In genomic region chr6:53300656-53301551, GRCh38 we compare ENCODE assay signal across 9 cellular contexts. TPM values are rescaled to one million over a fixed set of nuclear protein-coding genes. Genes with fewer than 3 reads are reported as not detected.
DNase-seq lines count a peak whose midpoint lies in the region; ATAC-seq and TF ChIP-seq lines count a peak whose summit lies in the region.
"Had no signal": no experiment of that assay in that cellular context is flagged by ENCODE, and none has a peak within 500 bp of the region (broad histone marks: within the 10 kb centered on the region; RNA-seq: fewer than 3 reads in every experiment).

No MANE protein-coding gene starts in this region.

- no peak for TF ChIP-seq CTCF in IMR-90 (conservative IDR thresholded peaks at IDR 0.05; ENCODE audit: low read depth, low read length)

- intact Hi-C loops in IMR-90 (cut with micrococcal nuclease) = no loop called here
- intact Hi-C loops in activated CD4-positive, alpha-beta memory T cell treated with anti-CD3 and anti-CD28 coated beads for 36 hours (cut with micrococcal nuclease) = loop anchor here (10.0 kb wide), 1 partner anchor 306 kb away; the partner anchor contains the start of gene GSTA4

- H2BK15ac ChIP-seq in IMR-90 (ENCODE audit: low read depth, low read length) = 0 out of 3 replicates have a peak overlapping the region, but pooled peaks have one; percentile 11

- peak overlapping the region; percentile 90 for H3K27ac Mint-ChIP-seq in activated CD4-positive, alpha-beta memory T cell treated with anti-CD3 and anti-CD28 coated beads for 36 hours

- H3K9me1 ChIP-seq in IMR-90 (ENCODE audit: insufficient read depth, low read length) = peaks cover 24% of the 10 kb centered on the region

- H3K27me3 ChIP-seq in IMR-90 (ENCODE audit: control insufficient read depth, insufficient read depth, low read length) = no peaks in the 10 kb centered on the region
- no peaks in the 10 kb centered on the region for H3K27me3 ChIP-seq in skeletal muscle satellite cell (ENCODE audit: control insufficient read depth, insufficient read depth, low read length)

- BruUV-seq in IMR-90 (replicated peaks; lab: Mats Ljungman, UMichigan) = no TSS peak

- POLR2A ChIA-PET in IMR-90 (lab: Charles Lee; ENCODE audit: unreplicated experiment) = no interaction called here
- POLR2A ChIA-PET in activated CD4-positive, alpha-beta memory T cell treated with anti-CD3 and anti-CD28 coated beads for 36 hours (lab: Charles Lee) = interaction anchor here (0.7 to 2.8 kb wide), 3 partner anchors 21 to 59 kb away, joined by 3 to 7 read pairs (median 4); no protein-coding TSS in a partner anchor

- no peaks in the 10 kb centered on the region for H3K9me3 Mint-ChIP-seq in activated CD4-positive, alpha-beta memory T cell treated with anti-CD3 and anti-CD28 coated beads for 36 hours

- H2AK5ac ChIP-seq in IMR-90 (ENCODE audit: low read depth, low read length) = peak overlapping the region; percentile 74; the same call in 1 of the 2 replicates

- no peak overlapping the region for H2AFZ ChIP-seq in IMR-90 (replicated peaks; ENCODE audit: low read length, poor library complexity)

- 76% methylated on average over 4 of the region's 9 CpGs; no CpG with 5 or more reads in 1 of the 2 experiments for WGBS in IMR-90 (ENCODE audit: extremely low coverage in 2 of 2, insufficient read length in 1 of 2), 2 experiments

- peaks cover 50 to 61% of the 10 kb centered on the region in 2 experiments for H3K79me1 ChIP-seq in IMR-90 (ENCODE audit: low read depth in 1 of 2, low read length in 2 of 2)

- peak overlapping the region; percentile 52 for H2BK120ac ChIP-seq in IMR-90 (ENCODE audit: low read depth, low read length)

- H3K4me3 ChIP-seq in IMR-90 (ENCODE audit: insufficient read depth, low read depth, low read length) (no peak overlapping the region), skeletal muscle satellite cell (ENCODE audit: low read length) (no peak overlapping the region)

- peak overlapping the region; percentile 76 for H2AK9ac ChIP-seq in IMR-90 (replicated peaks; ENCODE audit: low read depth, low read length, poor library complexity)

- peak overlapping the region; percentile 42; the same call in 1 of the 2 replicates for H4K91ac ChIP-seq in IMR-90 (ENCODE audit: insufficient read depth, low read depth, low read length)

- H3K14ac ChIP-seq in IMR-90 (replicated peaks; ENCODE audit: low read depth, low read length) = peak overlapping the region; percentile 55

- dilution Hi-C loops in IMR-90 (cut with HindIII; ENCODE audit: low sequenced_read_pairs, unreplicated experiment) = no loop called here

- in situ Hi-C loops in IMR-90 (cut with MboI; ENCODE audit: low sequenced_read_pairs) = no loop called here

- TF ChIP-seq RAD21 in IMR-90 (IDR thresholded peaks at IDR 0.05; ENCODE audit: low read length) = no peak

- H3K18ac ChIP-seq in IMR-90 (ENCODE audit: low read depth, low read length) = no peak overlapping the region

- H3K27ac ChIP-seq in IMR-90 (ENCODE audit: insufficient read depth, low read length) = no peak overlapping the region
- H3K27ac ChIP-seq: HL-60 had no signal

- H3K4me1 ChIP-seq in IMR-90 (ENCODE audit: control insufficient read depth, insufficient read depth, low read length) (peaks cover 2% of the 10 kb centered on the region), skeletal muscle satellite cell (ENCODE audit: control insufficient read depth, insufficient read depth, low read length) (peaks cover 36% of the 10 kb centered on the region)

- no peak overlapping the region for H4K8ac ChIP-seq in IMR-90 (ENCODE audit: low read depth in 2 of 2, low read length in 2 of 2)

- peaks cover 4% of the 10 kb centered on the region for H3K36me3 Mint-ChIP-seq in activated CD4-positive, alpha-beta memory T cell treated with anti-CD3 and anti-CD28 coated beads for 36 hours

- ATAC-seq in IMR-90 (ENCODE audit: low read depth) (no peak), HG03108 (IDR thresholded peaks at IDR 0.05; ENCODE audit: unreplicated experiment) (no peak)

- H3K56ac ChIP-seq in IMR-90 (ENCODE audit: extremely low read depth, insufficient read depth, low read length) = no peak overlapping the region

- TF ChIP-seq POLR2A in IMR-90 (IDR thresholded peaks at IDR 0.05; ENCODE audit: low read depth, low read length) = no peak

- H3K23ac ChIP-seq in IMR-90 (ENCODE audit: low read depth, low read length) = peak overlapping the region; percentile 65

- H3K9me3 ChIP-seq in IMR-90 (ENCODE audit: control insufficient read depth, insufficient read depth, low read length) (no peaks in the 10 kb centered on the region), skeletal muscle satellite cell (replicated peaks; ENCODE audit: low read length) (no peaks in the 10 kb centered on the region)

- H3K4me1 Mint-ChIP-seq in activated CD4-positive, alpha-beta memory T cell treated with anti-CD3 and anti-CD28 coated beads for 36 hours (ENCODE audit: low read depth) = peaks cover 82% of the 10 kb centered on the region

- H3K9ac ChIP-seq in IMR-90 (ENCODE audit: low read depth, low read length) (no peak overlapping the region), skeletal muscle satellite cell (ENCODE audit: low read depth, low read length) (no peak overlapping the region)

- H2BK5ac ChIP-seq in IMR-90 (ENCODE audit: low read depth, low read length, poor library complexity, severe bottlenecking) = no peak overlapping the region

- peak overlapping the region; percentile 9 for H2BK20ac ChIP-seq in IMR-90 (ENCODE audit: low read depth, low read length)

- no peak overlapping the region for H3K4me3 Mint-ChIP-seq in activated CD4-positive, alpha-beta memory T cell treated with anti-CD3 and anti-CD28 coated beads for 36 hours

- H3K4me2 ChIP-seq in IMR-90 (ENCODE audit: low read depth, low read length) (no peak overlapping the region), skeletal muscle satellite cell (ENCODE audit: low read length) (peak overlapping the region; percentile 46)

- peak overlapping the region; percentile 36 for H3K4ac ChIP-seq in IMR-90 (ENCODE audit: low read depth, low read length)

- H4K20me1 ChIP-seq in IMR-90 (ENCODE audit: insufficient read depth, low read length) = peaks cover 3% of the 10 kb centered on the region

- DNase-seq in IMR-90 = no peak
- peak; percentile 67 for DNase-seq in activated CD4-positive, alpha-beta memory T cell treated with anti-CD3 and anti-CD28 coated beads for 36 hours
- peak; percentile 84 for DNase-seq in globus pallidus (ENCODE audit: low spot score)
- DNase-seq in NCI-H748 (lab: John Stamatoyannopoulos, UW; ENCODE audit: unreplicated experiment) = no peak
- DNase-seq in COLO668 (lab: John Stamatoyannopoulos, UW; ENCODE audit: unreplicated experiment) = no peak
- DNase-seq in HT-29 (ENCODE audit: low spot score) = no peak

- no peaks in the 10 kb centered on the region for H3K27me3 Mint-ChIP-seq in activated CD4-positive, alpha-beta memory T cell treated with anti-CD3 and anti-CD28 coated beads for 36 hours

- no peak overlapping the region for H4K5ac ChIP-seq in IMR-90 (ENCODE audit: low read depth, low read length)

- CTCF ChIA-PET in IMR-90 (lab: Yijun Ruan, JAX) = no interaction called here
- CTCF ChIA-PET in activated CD4-positive, alpha-beta memory T cell treated with anti-CD3 and anti-CD28 coated beads for 36 hours (lab: Charles Lee) = interaction anchor here (0.6 to 1.6 kb wide), 5 partner anchors 10 to 128 kb away, joined by 3 to 4 read pairs (median 3); no protein-coding TSS in a partner anchor

- H3K36me3 ChIP-seq in IMR-90 (ENCODE audit: control insufficient read depth, insufficient read depth, low read length) (no peaks in the 10 kb centered on the region), skeletal muscle satellite cell (ENCODE audit: insufficient read depth, low read length) (no peaks in the 10 kb centered on the region)

TF ChIP-seq in IMR-90, 13 proteins besides CTCF, POLR2A, EP300 and RAD21 (continues in another document):
- TF ChIP-seq ELK1 (IDR thresholded peaks at IDR 0.05; ENCODE audit: borderline replicate concordance, low read depth, low read length) (no peak), NFE2L2 (IDR thresholded peaks at IDR 0.05; ENCODE audit: low read depth, low read length) (no peak), SMC3 (IDR thresholded peaks at IDR 0.05; ENCODE audit: low read depth, low read length) (no peak), USF2 (IDR thresholded peaks at IDR 0.05; ENCODE audit: low read depth, low read length) (no peak), MAZ (IDR thresholded peaks at IDR 0.05; ENCODE audit: borderline replicate concordance, low read depth, low read length) (no peak), BHLHE40 (IDR thresholded peaks at IDR 0.05; ENCODE audit: low read depth, low read length) (no peak), CHD1 (IDR thresholded peaks at IDR 0.05; ENCODE audit: low read depth, low read length) (no peak), MXI1 (IDR thresholded peaks at IDR 0.05; ENCODE audit: borderline replicate concordance, low read depth, low read length) (no peak), RFX5 (IDR thresholded peaks at IDR 0.05; ENCODE audit: low read depth, low read length) (no peak), MAFK (IDR thresholded peaks at IDR 0.05; ENCODE audit: low read depth, low read length) (no peak), FOS (IDR thresholded peaks at IDR 0.05; ENCODE audit: low read depth, low read length) (no peak), RCOR1 (IDR thresholded peaks at IDR 0.05; ENCODE audit: insufficient replicate concordance, low read length) (no peak)

RNA-seq across cellular contexts. Expression of gene ELOVL5, which starts 47.8 kb away (rescaled TPM):
- 42.3 and 50.5 TPM in 2 replicates for total RNA-seq in IMR-90 (2012; rRNA removed)
- polyA plus RNA-seq in IMR-90 (2012; rRNA removed) = 29.7 and 32.1 TPM in 2 replicates
- 9.0 and 11.1 TPM in 2 replicates for polyA plus RNA-seq in IMR-90 (2012; cell fraction: cytosol; rRNA removed)
- polyA plus RNA-seq in IMR-90 (2012; cell fraction: nucleus; rRNA removed; ENCODE audit: low replicate concordance) = 13.4 and 51.1 TPM in 2 replicates
- 100 to 1,000 TPM; 112 to 121 TPM for total RNA-seq in activated CD4-positive, alpha-beta memory T cell treated with anti-CD3 and anti-CD28 coated beads for 36 hours
- 51.8 and 57.8 TPM in 2 replicates for total RNA-seq in skeletal muscle satellite cell (2012; rRNA removed)
- not detected in 2 replicates for total RNA-seq in HT-29 (2014; rRNA removed; shearing (Covaris generic))

Comparison
In these comparisons a context has a peak if more than half of its experiments do, and no peak if none do; other contexts are left out.
1. DNase-seq: peak in activated CD4-positive, alpha-beta memory T cell treated with anti-CD3 and anti-CD28 coated beads for 36 hours (single experiment) and globus pallidus (single experiment); none in IMR-90 (single experiment), NCI-H748 (single experiment), COLO668 (single experiment) and HT-29 (single experiment).
2. RNA of gene ELOVL5, which starts 47.8 kb away (total RNA-seq): 112 to 121 TPM in activated CD4-positive, alpha-beta memory T cell treated with anti-CD3 and anti-CD28 coated beads for 36 hours and 42.3 to 50.5 TPM in IMR-90; not detected in HT-29; every median in the first group is over 10 times any median in the second.